In genomic region chr7:22564511-22565045, GRCh38 we compare ENCODE assay signal across 11 cellular contexts.
DNase-seq lines count a peak whose midpoint lies in the region; ATAC-seq, FAIRE-seq and TF ChIP-seq lines count a peak whose summit lies in the region.
"Had no signal": no experiment of that assay in that cellular context is flagged by ENCODE, and none has a peak within 500 bp of the region (broad histone marks: within the 10 kb centered on the region; RNA-seq: fewer than 3 reads in every experiment).

No MANE protein-coding gene starts in this region.

- TF ChIP-seq CTCF in endothelial cell of umbilical vein (IDR thresholded peaks at IDR 0.05; ENCODE audit: extremely low read depth in 1 of 2, insufficient read depth in 1 of 2, low read depth in 1 of 2, low read length in 2 of 2): no peak
- TF ChIP-seq CTCF in osteocyte (IDR thresholded peaks at IDR 0.05): no peak
- TF ChIP-seq CTCF in testis (IDR thresholded peaks at IDR 0.05): no peak

- no peaks in the 10 kb centered on the region for H3K9me1 ChIP-seq in endothelial cell of umbilical vein (replicated peaks; ENCODE audit: control insufficient read depth, extremely low read depth, insufficient read depth, low read length)

- no peak overlapping the region for H3K4me3 Mint-ChIP-seq in osteocyte (ENCODE audit: unreplicated experiment)
- H3K4me3 Mint-ChIP-seq in T-cell: peak overlapping the region in 1 of 3 donors; percentile 59

- POLR2A ChIA-PET in endothelial cell of umbilical vein (lab: Charles Lee): interaction anchor here (1.0 to 5.3 kb wide), 4 partner anchors 12 to 163 kb away, joined by 4 to 50 read pairs (median 9); partner anchors contain the start of gene IL6
- POLR2A ChIA-PET in T-cell (lab: Charles Lee): no interaction called here

- peak overlapping the region; percentile 64 for H3K27ac Mint-ChIP-seq in osteocyte (ENCODE audit: unreplicated experiment)
- H3K27ac Mint-ChIP-seq in T-cell: no peak overlapping the region

- H3K36me3 Mint-ChIP-seq in osteocyte (ENCODE audit: unreplicated experiment) (no peaks in the 10 kb centered on the region), T-cell (no peaks in the 10 kb centered on the region)

- no peaks in the 10 kb centered on the region for H3K9me3 Mint-ChIP-seq in osteocyte (ENCODE audit: unreplicated experiment)
- no peaks in the 10 kb centered on the region for H3K9me3 Mint-ChIP-seq in T-cell

- H3K27ac ChIP-seq in endothelial cell of umbilical vein (ENCODE audit: insufficient read depth, low read depth, low read length): peak overlapping the region; percentile 99
- no peak overlapping the region for H3K27ac ChIP-seq in testis
- H3K27ac ChIP-seq: HL-60 had no signal

- peak overlapping the region; percentile 88 for H3K4me2 ChIP-seq in endothelial cell of umbilical vein (ENCODE audit: insufficient read depth, low read length)

- intact Hi-C loops in endothelial cell of umbilical vein (cut with micrococcal nuclease): loop anchor here (1.0 to 2.0 kb wide), 4 partner anchors 13 to 450 kb away; partner anchors contain the start of gene HYCC1
- intact Hi-C loops in testis (cut with DNase I; ENCODE audit: low total_unique reads): loop anchor here (5.0 kb wide), 1 partner anchor 163 kb away; the partner anchor contains the start of gene IL6

- WGBS in testis, 2 donors: 62 to 91% methylated on average over 6 of the region's 6 CpGs

- peak; percentile 98 for FAIRE-seq in endothelial cell of umbilical vein (lab: Jason Lieb, UNC)

- H3K27me3 ChIP-seq in endothelial cell of umbilical vein (ENCODE audit: control insufficient read depth in 2 of 2, insufficient read depth in 2 of 2, low read length in 2 of 2) (no peaks in the 10 kb centered on the region), testis (no peaks in the 10 kb centered on the region)

- no TSS peak for BruUV-seq in endothelial cell of umbilical vein (replicated peaks; lab: Mats Ljungman, UMichigan)

- peak overlapping the region; percentile 94 for H3K9ac ChIP-seq in endothelial cell of umbilical vein (replicated peaks; ENCODE audit: extremely low read depth, insufficient read depth, low read length)

- peaks cover 61% of the 10 kb centered on the region for H3K4me1 Mint-ChIP-seq in osteocyte (ENCODE audit: unreplicated experiment)
- H3K4me1 Mint-ChIP-seq in T-cell: peaks cover 36 to 47% (median 44%) of the 10 kb centered on the region in 3 donors

- H3K27me3 Mint-ChIP-seq in osteocyte (ENCODE audit: unreplicated experiment): no peaks in the 10 kb centered on the region
- peaks cover 24 to 41% of the 10 kb centered on the region in 2 donors for H3K27me3 Mint-ChIP-seq in T-cell

- H3K36me3 ChIP-seq in endothelial cell of umbilical vein (ENCODE audit: control insufficient read depth in 2 of 2, extremely low read depth in 1 of 2, insufficient read depth in 2 of 2, low read length in 2 of 2) (no peaks in the 10 kb centered on the region), testis (ENCODE audit: low read depth, missing control alignments) (no peaks in the 10 kb centered on the region)

- no peak overlapping the region for H2AFZ ChIP-seq in endothelial cell of umbilical vein (ENCODE audit: low read depth, low read length)

- CTCF ChIA-PET in endothelial cell of umbilical vein (lab: Charles Lee) (interaction anchor here (1.2 to 9.8 kb wide), 6 partner anchors 13 to 219 kb away, joined by 3 to 450 read pairs (median 66); partner anchors contain the start of gene IL6), T-cell (lab: Charles Lee) (interaction anchor here (1.1 to 8.7 kb wide), 2 partner anchors 160 to 162 kb away, joined by 3 to 102 read pairs; partner anchors contain the start of gene IL6 (in 1 of the 2))

- H3K79me2 ChIP-seq in endothelial cell of umbilical vein (ENCODE audit: control insufficient read depth, insufficient read depth, low read length): peaks cover 22% of the 10 kb centered on the region

- DNase-seq in EL: peak; percentile 97
- DNase-seq in OCI-M1 (lab: John Stamatoyannopoulos, UW): peak; percentile 4
- DNase-seq in endothelial cell of umbilical vein (ENCODE audit: low read depth, low spot score): peak; percentile 86
- DNase-seq in osteocyte (ENCODE audit: extremely low spot score, unreplicated experiment): peak; percentile 70
- no peak for DNase-seq in T-cell
- DNase-seq in NCI-H1092 treated with DMSO at 0.1 percent for 48 hours (lab: John Stamatoyannopoulos, UW): no peak
- no peak for DNase-seq in testis
- DNase-seq: cerebellar nuclear complex, mucosa of descending colon had no signal

- no peaks in the 10 kb centered on the region for H4K20me1 ChIP-seq in endothelial cell of umbilical vein (replicated peaks; ENCODE audit: control insufficient read depth, extremely low read depth, insufficient read depth, low read length)

- H3K4me1 ChIP-seq in endothelial cell of umbilical vein (ENCODE audit: control insufficient read depth, extremely low read depth, insufficient read depth, low read length) (peaks cover 68% of the 10 kb centered on the region), testis (peaks cover 21% of the 10 kb centered on the region)

- peak; percentile 52 for TF ChIP-seq POLR2A in endothelial cell of umbilical vein (IDR thresholded peaks at IDR 0.05; ENCODE audit: low read depth, low read length)
- TF ChIP-seq POLR2A in testis (IDR thresholded peaks at IDR 0.05): no peak

- H3K4me3 ChIP-seq in endothelial cell of umbilical vein (replicated peaks in 1 of 3; ENCODE audit: insufficient read depth in 1 of 3, low read depth in 1 of 3, low read length in 3 of 3) (peak overlapping the region in 1 of 3 experiments; percentile 70), testis (no peak overlapping the region)
- H3K4me3 ChIP-seq: mucosa of descending colon had no signal

- H3K9me3 ChIP-seq in endothelial cell of umbilical vein (replicated peaks; ENCODE audit: control insufficient read depth, insufficient read depth, low read length) (no peaks in the 10 kb centered on the region), testis (no peaks in the 10 kb centered on the region)
- H3K9me3 ChIP-seq: mucosa of descending colon had no signal

- dilution Hi-C loops in endothelial cell of umbilical vein (cut with MboI; ENCODE audit: extremely low pct_ligation_motif_present, low sequenced_read_pairs): loop anchor here (25.0 kb wide), 1 partner anchor 173 kb away; the partner anchor contains the start of gene IL6

- no peak for ATAC-seq in GM21381 (IDR thresholded peaks at IDR 0.05; ENCODE audit: unreplicated experiment)
- no peak for ATAC-seq in T-cell (replicated peaks in 1 of 4)

TF ChIP-seq in endothelial cell of umbilical vein, 7 proteins besides CTCF, POLR2A, EP300 and RAD21:
- TF ChIP-seq GATA2 (IDR thresholded peaks at IDR 0.05; ENCODE audit: insufficient read depth, insufficient read length, low read depth, low read length): peak; percentile 65
- TF ChIP-seq FOS (IDR thresholded peaks at IDR 0.05; ENCODE audit: borderline replicate concordance, insufficient read depth, low read length): peak; percentile 33
- TF ChIP-seq MAX (IDR thresholded peaks at IDR 0.05; ENCODE audit: insufficient read depth, insufficient read length): no peak
- peak; percentile 90 for TF ChIP-seq POLR2AphosphoS5 (IDR thresholded peaks at IDR 0.05; ENCODE audit: insufficient read depth, low read depth, low read length)
- no peak for TF ChIP-seq EZH2 (IDR thresholded peaks at IDR 0.05; ENCODE audit: borderline replicate concordance, low read depth, low read length, severe bottlenecking)
- TF ChIP-seq MYC (IDR thresholded peaks at IDR 0.05; ENCODE audit: low read depth, low read length): no peak

Comparison
In these comparisons a context has a peak if more than half of its experiments do, and no peak if none do; other contexts are left out.
1. DNase-seq: peak in EL (single experiment), OCI-M1 (single experiment), endothelial cell of umbilical vein (single experiment) and osteocyte (single experiment); none in T-cell (0 of 34), NCI-H1092 treated with DMSO at 0.1 percent for 48 hours (single experiment) and testis (single experiment).